Comparison of ENCODE assay signal across 30 cellular contexts in genomic region chr6:74420221-74420620, GRCh38.
"Had no signal": no experiment of that assay in that cellular context is flagged by ENCODE, and none has a peak within 500 bp of the region (broad histone marks: within the 10 kb centered on the region; RNA-seq: fewer than 3 reads in every experiment).

No MANE protein-coding gene starts in this region.

- H3K4me1 Mint-ChIP-seq: immature natural killer cell; memory B cell; naive thymus-derived CD4-positive, alpha-beta T cell; nephron; neural progenitor cell; stimulated activated naive B cell treated with anti-CD40 and anti-IgM and Interleukin-4, amounts not matched to agents 10 μg/mL and 1 μg/mL and 100 μg/mL, for 72 hours had no signal

- H3K9me3 ChIP-seq: colonic mucosa, esophagus squamous epithelium, lower lobe of right lung, prostate gland, thoracic aorta, upper lobe of left lung had no signal

- DNase-seq: colonic mucosa; dermis blood vessel endothelial cell; effector memory CD4-positive, alpha-beta T cell; erythroblast; esophagus squamous epithelium; foreskin melanocyte; glutamatergic neuron; heart right ventricle; hypothalamus; immature natural killer cell; islet precursor cell; kidney glomerular epithelial cell; left ventricle myocardium superior; lower lobe of right lung; naive thymus-derived CD4-positive, alpha-beta T cell; sigmoid colon; stimulated activated CD4-positive, alpha-beta T cell treated with anti-CD3 and anti-CD28 coated beads, Interleukin-15, amount 100 ng/mL, for 24 hours; stimulated activated CD4-positive, alpha-beta T cell treated with anti-CD3 and anti-CD28 coated beads, Interleukin-2, amount 100 ng/mL, for 48 hours; stimulated activated naive B cell treated with anti-CD40 and anti-IgM and Interleukin-4, amounts not matched to agents 10 μg/mL and 1 μg/mL and 100 μg/mL, for 72 hours; upper lobe of left lung had no signal

- H3K4me2 ChIP-seq: neural progenitor cell had no signal

- H3K4me3 ChIP-seq: colonic mucosa, esophagus squamous epithelium, heart right ventricle, lower lobe of right lung, neural progenitor cell, prostate gland, right atrium auricular region, sigmoid colon, skin epidermis, thoracic aorta, tibial nerve, upper lobe of left lung had no signal

- H3K36me3 ChIP-seq: colonic mucosa, esophagus squamous epithelium, heart right ventricle, lower lobe of right lung, neural progenitor cell, prostate gland, right atrium auricular region, sigmoid colon, thoracic aorta, tibial nerve, upper lobe of left lung had no signal

- H3K27me3 ChIP-seq: colonic mucosa, esophagus squamous epithelium, heart right ventricle, neural progenitor cell, right atrium auricular region, sigmoid colon, tibial nerve, upper lobe of left lung had no signal

- H3K27ac ChIP-seq: colonic mucosa, esophagus squamous epithelium, heart right ventricle, lower lobe of right lung, neural progenitor cell, parathyroid adenoma, prostate gland, right atrium auricular region, sigmoid colon, skin epidermis, thoracic aorta, tibial nerve, upper lobe of left lung had no signal

- H3K36me3 Mint-ChIP-seq: memory B cell; naive thymus-derived CD4-positive, alpha-beta T cell; neural progenitor cell; stimulated activated naive B cell treated with anti-CD40 and anti-IgM and Interleukin-4, amounts not matched to agents 10 μg/mL and 1 μg/mL and 100 μg/mL, for 72 hours had no signal

- H3K4me3 Mint-ChIP-seq: immature natural killer cell; memory B cell; naive thymus-derived CD4-positive, alpha-beta T cell; nephron; neural progenitor cell; stimulated activated naive B cell treated with anti-CD40 and anti-IgM and Interleukin-4, amounts not matched to agents 10 μg/mL and 1 μg/mL and 100 μg/mL, for 72 hours; stimulated activated naive CD8-positive, alpha-beta T cell treated with anti-CD3 and anti-CD28 coated beads, Interleukin-15, Interleukin-2, amounts not matched to agents 100 ng/mL and 50 ng/mL, for 24 hours had no signal

- H3K27ac Mint-ChIP-seq: immature natural killer cell; memory B cell; naive thymus-derived CD4-positive, alpha-beta T cell; nephron; neural progenitor cell; stimulated activated naive B cell treated with anti-CD40 and anti-IgM and Interleukin-4, amounts not matched to agents 10 μg/mL and 1 μg/mL and 100 μg/mL, for 72 hours; stimulated activated naive CD8-positive, alpha-beta T cell treated with anti-CD3 and anti-CD28 coated beads, Interleukin-15, Interleukin-2, amounts not matched to agents 100 ng/mL and 50 ng/mL, for 24 hours had no signal

- H3K79me2 ChIP-seq: parathyroid adenoma had no signal

- H3K9me3 Mint-ChIP-seq: neural progenitor cell had no signal

- ATAC-seq: heart right ventricle; left ventricle myocardium superior; lower lobe of right lung; naive thymus-derived CD4-positive, alpha-beta T cell; stimulated activated naive B cell treated with anti-CD40 and anti-IgM and Interleukin-4, amounts not matched to agents 10 μg/mL and 1 μg/mL and 100 μg/mL, for 72 hours had no signal

- H3K27me3 Mint-ChIP-seq: memory B cell; naive thymus-derived CD4-positive, alpha-beta T cell; stimulated activated naive B cell treated with anti-CD40 and anti-IgM and Interleukin-4, amounts not matched to agents 10 μg/mL and 1 μg/mL and 100 μg/mL, for 72 hours; stimulated activated naive CD8-positive, alpha-beta T cell treated with anti-CD3 and anti-CD28 coated beads, Interleukin-15, Interleukin-2, amounts not matched to agents 100 ng/mL and 50 ng/mL, for 24 hours had no signal

- H3K4me1 ChIP-seq: colonic mucosa, esophagus squamous epithelium, heart right ventricle, lower lobe of right lung, neural progenitor cell, parathyroid adenoma, prostate gland, right atrium auricular region, sigmoid colon, tibial nerve, upper lobe of left lung had no signal

- H3K9ac ChIP-seq: neural progenitor cell, parathyroid adenoma had no signal

- H2AFZ ChIP-seq: neural progenitor cell, parathyroid adenoma had no signal
